ENCODE assay signal across 8 cellular contexts in the genomic region with DNA sequence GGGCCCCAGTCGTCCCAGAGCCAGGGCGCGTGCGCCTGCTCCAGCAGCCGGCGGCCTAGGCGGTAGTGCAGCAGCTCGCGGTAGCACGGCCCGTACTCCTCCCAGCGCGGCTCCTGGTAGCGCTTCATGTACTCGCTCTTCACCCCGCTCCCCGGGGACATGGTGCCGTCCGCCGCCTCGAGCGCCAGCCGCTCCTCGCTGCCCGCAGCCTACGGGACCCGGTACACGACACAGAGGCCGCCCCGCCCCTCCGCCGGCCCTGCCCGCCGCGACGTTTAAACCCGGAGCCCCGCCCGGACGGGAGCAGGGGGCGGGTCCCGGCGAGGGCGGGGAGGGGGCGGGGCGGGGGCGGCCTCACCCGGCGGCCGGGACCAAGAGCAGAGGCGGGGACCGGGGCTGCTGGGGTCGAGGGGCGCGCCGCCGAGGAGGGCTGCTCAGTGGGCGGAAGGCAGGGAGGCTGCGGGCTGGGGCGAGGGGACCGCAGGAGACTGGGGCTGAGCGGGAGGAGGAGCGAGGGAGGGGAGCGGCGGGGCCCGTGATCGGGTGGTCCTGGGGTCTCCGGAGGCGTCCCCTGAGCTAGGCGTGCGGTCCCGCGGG. TPM values are rescaled to one million over a fixed set of nuclear protein-coding genes. Genes with fewer than 3 reads are reported as not detected.
DNase-seq lines count a peak whose midpoint lies in the region; ATAC-seq, FAIRE-seq and TF ChIP-seq lines count a peak whose summit lies in the region.

No MANE protein-coding gene starts in this region.

- no peak for FAIRE-seq in frontal cortex (lab: Jason Lieb, UNC)

- H3F3A ChIP-seq in GM23338 (replicated peaks; ENCODE audit: low read depth) = 0 out of 2 replicates have a peak, but pooled peaks cover 7% of the 10 kb centered on the region

- peaks cover 35% of the 10 kb centered on the region for H3K79me2 ChIP-seq in GM23338 (replicated peaks; ENCODE audit: insufficient read depth)

- H3K36me3 Mint-ChIP-seq in GM23338 (ENCODE audit: low read depth) = peaks cover 3% of the 10 kb centered on the region; the same call in 1 of the 3 replicates

- no peaks in the 10 kb centered on the region; the same call in 1 of the 2 replicates for H4K20me1 ChIP-seq in GM23338 (replicated peaks; ENCODE audit: insufficient read depth)

- H3K4me3 Mint-ChIP-seq in GM23338 = peak overlapping the region; percentile 64; the same call in 2 of the 3 replicates

- H3K4me2 ChIP-seq in GM23338 = peak overlapping the region; percentile 98

- H3K36me3 ChIP-seq in GM23338 (ENCODE audit: insufficient read depth) (no peaks in the 10 kb centered on the region; the same call in 1 of the 2 replicates), neutrophil (no peaks in the 10 kb centered on the region)

- H2AFZ ChIP-seq in GM23338 = peak overlapping the region; percentile 91; the same call in 1 of the 2 replicates

- no peaks in the 10 kb centered on the region for H3K9me3 ChIP-seq in neutrophil

- H3K27ac ChIP-seq in GM23338 (ENCODE audit: low read depth) = no peak overlapping the region
- H3K27ac ChIP-seq in neutrophil = peak overlapping the region; percentile 96

- H3K27me3 Mint-ChIP-seq in GM23338 (ENCODE audit: insufficient read depth, low read depth, poor library complexity) = peaks cover 27% of the 10 kb centered on the region

- no peak overlapping the region for H3K27ac Mint-ChIP-seq in GM23338

- H3K9me2 ChIP-seq in GM23338 (ENCODE audit: insufficient read depth) = 0 out of 2 replicates have a peak, but pooled peaks cover 3% of the 10 kb centered on the region

- peaks cover 20% of the 10 kb centered on the region for H3K4me1 Mint-ChIP-seq in GM23338

- peak; percentile 85 for ATAC-seq in GM23338

- H3K9me3 Mint-ChIP-seq in GM23338 = peaks cover 7% of the 10 kb centered on the region

- TF ChIP-seq CTCF in GM23338 (conservative IDR thresholded peaks at IDR 0.05; ENCODE audit: low read depth in 2 of 2) = no peak
- no peak for TF ChIP-seq CTCF in neutrophil (IDR thresholded peaks at IDR 0.05)

- H3K4me1 ChIP-seq in GM23338 (ENCODE audit: insufficient read depth) (peaks cover 19% of the 10 kb centered on the region), neutrophil (ENCODE audit: control insufficient read depth in 1 of 2, insufficient read depth in 1 of 2, low read depth in 1 of 2, low read length in 1 of 2) (peaks cover 36 to 41% of the 10 kb centered on the region in 2 experiments)

- DNase-seq in ELR (ENCODE audit: low read depth) (peak; percentile 78), GM23338 (ENCODE audit: low spot score) (peak; percentile 88), Kasumi-1 (lab: John Stamatoyannopoulos, UW) (peak; percentile 68 to 82), SHP77 treated with DMSO at 0.1 percent for 48 hours (lab: John Stamatoyannopoulos, UW) (peak; percentile 63), frontal cortex (ENCODE audit: low spot score in 2 of 2) (peak; percentile 88 to 96), superior temporal gyrus (ENCODE audit: extremely low spot score) (peak; percentile 85)
- peak; percentile 49 to 82 (median 60) for DNase-seq in activated naive CD4-positive, alpha-beta T cell (lab: John Stamatoyannopoulos, UW)

- H3K4me3 ChIP-seq in GM23338 (peak overlapping the region; percentile 93), neutrophil (ENCODE audit: low read depth in 1 of 2, low read length in 1 of 2) (peak overlapping the region; percentile 71 to 89)

- H3K27me3 ChIP-seq in GM23338 (ENCODE audit: insufficient read depth) (peaks cover 43% of the 10 kb centered on the region), neutrophil (peaks cover 47% of the 10 kb centered on the region)

TF ChIP-seq in GM23338, 12 proteins besides CTCF, POLR2A, EP300 and RAD21:
- TF ChIP-seq ZNF331 (CRISPR knock-in tag; IDR thresholded peaks at IDR 0.05; ENCODE audit: low read depth) (no peak), ZNF114 (CRISPR knock-in tag; IDR thresholded peaks at IDR 0.05) (no peak), POLR2AphosphoS5 (IDR thresholded peaks at IDR 0.05; ENCODE audit: low read depth) (peak; percentile 90)

RNA-seq across cellular contexts. Expression of a gene that starts 0.4 kb away (rescaled TPM):
- 13.3 and 13.4 TPM in 2 replicates for total RNA-seq in GM23338 (2014; rRNA removed; shearing (Covaris generic))
- 3.9 and 4.2 TPM in 2 replicates for polyA plus RNA-seq in GM23338 (2016; fragmentation: Nextera tagmentation; extraction: Ambion mirVana)
- total RNA-seq in frontal cortex = 224 TPM

Comparison
In these comparisons a context has a peak if more than half of its experiments do, and no peak if none do; other contexts are left out.
1. RNA of a gene that starts 0.4 kb away (total RNA-seq): 224 TPM in frontal cortex (single experiment); 13.3 to 13.4 TPM in GM23338; every median in the first group is over 10 times any median in the second.
2. Peak in every context shown above with its lines, with median percentiles within 50 percentile points of each other: DNase-seq.